Comparison of ENCODE assay signal across 7 cellular contexts in genomic region chr11:62542111-62542745, GRCh38. TPM values are rescaled to one million over a fixed set of nuclear protein-coding genes. Genes with fewer than 3 reads are reported as not detected.
DNase-seq lines count a peak whose midpoint lies in the region; ATAC-seq, FAIRE-seq and TF ChIP-seq lines count a peak whose summit lies in the region.

No MANE protein-coding gene starts in this region.

- TF ChIP-seq POLR2A in esophagus squamous epithelium (IDR thresholded peaks at IDR 0.05): peak in 1 of 4 donors; percentile 21

- H3K27ac ChIP-seq in Panc1 (ENCODE audit: low read length): peak overlapping the region; percentile 96
- H3K27ac ChIP-seq in esophagus squamous epithelium: peak overlapping the region; percentile 99 to 100 (median 100)
- H3K27ac ChIP-seq in small intestine (ENCODE audit: low read depth in 1 of 2, low read length in 1 of 2): peak overlapping the region; percentile 84 to 95

- H3K27me3 ChIP-seq in HAP-1 (ENCODE audit: low read depth) (no peaks in the 10 kb centered on the region), Panc1 (ENCODE audit: control insufficient read depth, insufficient read depth, low read length) (no peaks in the 10 kb centered on the region), esophagus squamous epithelium (no peaks in the 10 kb centered on the region), small intestine (ENCODE audit: control insufficient read depth in 2 of 2, insufficient read depth in 2 of 2, low read length in 2 of 2) (no peaks in the 10 kb centered on the region)

- in situ Hi-C loops in HAP-1 (cut with MboI; ENCODE audit: low sequenced_read_pairs): loop anchor here (10.0 kb wide), 1 partner anchor 117 kb away; no protein-coding TSS in a partner anchor
- in situ Hi-C loops in Panc1 (cut with HindIII; ENCODE audit: low pct_unique_long_range_greater_than_20kb, low sequenced_read_pairs): no loop called here

- intact Hi-C loops in Panc1 (cut with micrococcal nuclease; ENCODE audit: unreplicated experiment) (loop anchor here (5.0 to 10.0 kb wide), 3 partner anchors 35 to 147 kb away; no protein-coding TSS in a partner anchor), esophagus squamous epithelium (cut with DNase I) (loop anchor here (2.0 kb wide), 1 partner anchor 115 kb away; no protein-coding TSS in a partner anchor)

- DNase-seq in HAP-1 (ENCODE audit: low spot score in 2 of 2) (no peak), Panc1 (ENCODE audit: low read depth, low spot score) (no peak), esophagus squamous epithelium (lab: John Stamatoyannopoulos, UW) (no peak), small intestine (peak; percentile 75), SW480 (ENCODE audit: low spot score) (no peak)

- no peak for FAIRE-seq in small intestine (lab: Jason Lieb, UNC)

- 0 out of 2 replicates have a peak, but pooled peaks cover 3% of the 10 kb centered on the region for H3K36me3 ChIP-seq in HAP-1 (replicated peaks)
- H3K36me3 ChIP-seq in Panc1 (ENCODE audit: control insufficient read depth, insufficient read depth, low read length): peaks cover 6% of the 10 kb centered on the region; the same call in 1 of the 2 replicates
- peaks cover 0 to 14% (median 0%) of the 10 kb centered on the region in 3 donors for H3K36me3 ChIP-seq in esophagus squamous epithelium
- H3K36me3 ChIP-seq in small intestine (ENCODE audit: control insufficient read depth in 2 of 2, insufficient read depth in 2 of 2, low read length in 2 of 2): no peaks in the 10 kb centered on the region

- ATAC-seq in Panc1: no peak
- no peak for ATAC-seq in HG03520 (IDR thresholded peaks at IDR 0.05; ENCODE audit: unreplicated experiment)
- no peak for ATAC-seq in GM21423 (IDR thresholded peaks at IDR 0.05; ENCODE audit: unreplicated experiment)

- POLR2A ChIA-PET in Panc1 (lab: Charles Lee): no interaction called here

- TF ChIP-seq CTCF in Panc1 (IDR thresholded peaks at IDR 0.05): no peak
- TF ChIP-seq CTCF in esophagus squamous epithelium (IDR thresholded peaks at IDR 0.05): no peak

- CTCF ChIA-PET in Panc1 (lab: Charles Lee): interaction anchor here (0.8 to 2.9 kb wide), 11 partner anchors 10 to 146 kb away, joined by 3 to 29 read pairs (median 8); no protein-coding TSS in a partner anchor

- H3K9me3 ChIP-seq in HAP-1 (no peaks in the 10 kb centered on the region), Panc1 (ENCODE audit: control insufficient read depth, insufficient read depth, low read depth, low read length) (no peaks in the 10 kb centered on the region), esophagus squamous epithelium (no peaks in the 10 kb centered on the region), small intestine (ENCODE audit: control insufficient read depth, low read depth) (no peaks in the 10 kb centered on the region)

- H3K4me1 ChIP-seq in HAP-1: peaks cover 26% of the 10 kb centered on the region
- peaks cover 46% of the 10 kb centered on the region for H3K4me1 ChIP-seq in Panc1 (ENCODE audit: control insufficient read depth, insufficient read depth, low read length)
- peaks cover 53 to 82% (median 64%) of the 10 kb centered on the region in 3 donors for H3K4me1 ChIP-seq in esophagus squamous epithelium
- peaks cover 19 to 30% of the 10 kb centered on the region in 2 donors for H3K4me1 ChIP-seq in small intestine (ENCODE audit: control insufficient read depth in 2 of 2, insufficient read depth in 1 of 2, low read depth in 1 of 2, low read length in 1 of 2)

- 11 to 26% methylated on average over 4 of the region's 6 CpGs for WGBS in esophagus squamous epithelium, 2 donors
- WGBS in small intestine, 3 donors: 12 to 30% (median 21%) methylated on average over 6 of the region's 6 CpGs

- BruUV-seq in Panc1 (replicated peaks; lab: Mats Ljungman, UMichigan): no TSS peak

- H3K4me3 ChIP-seq in HAP-1 (peak overlapping the region; percentile 87), Panc1 (ENCODE audit: low read depth in 2 of 2, low read length in 2 of 2) (peak overlapping the region; percentile 80 to 98), esophagus squamous epithelium (peak overlapping the region; percentile 88 to 100 (median 98)), small intestine (ENCODE audit: low read depth in 1 of 2, low read length in 2 of 2) (peak overlapping the region in 1 of 2 donors; percentile 91)

RNA-seq across cellular contexts. Expression of gene AHNAK, which starts 4.4 kb away (rescaled TPM):
- total RNA-seq in Panc1 (2021; ENCODE audit: unreplicated experiment): 844 TPM
- 355 TPM for polyA plus RNA-seq in Panc1 (2012; ENCODE audit: insufficient read length)
- 1,000 to 10,000 TPM in 2 of 4 donors, 100 to 1,000 TPM in 2; 695 to 1,250 (median 954) TPM for total RNA-seq in esophagus squamous epithelium
- 100 to 1,000 TPM in 1 of 3 donors, 10 to 100 TPM in 2; 72.1 to 110 (median 74.0) TPM for polyA plus RNA-seq in small intestine

RNA-seq across cellular contexts. Expression of gene EEF1G, which starts 31.5 kb away (rescaled TPM):
- total RNA-seq in Panc1 (2021; ENCODE audit: unreplicated experiment): 1,119 TPM
- 1,553 TPM for polyA plus RNA-seq in Panc1 (2012; ENCODE audit: insufficient read length)
- total RNA-seq in esophagus squamous epithelium: 1,000 to 10,000 TPM; 1,144 to 2,095 (median 1,685) TPM
- polyA plus RNA-seq in small intestine: 1,000 to 10,000 TPM; 1,124 to 2,500 (median 1,741) TPM

RNA-seq across cellular contexts. Expression of gene TUT1, which starts 49.1 kb away (rescaled TPM):
- total RNA-seq in Panc1 (2021; ENCODE audit: unreplicated experiment): 19.9 TPM
- 21.9 TPM for polyA plus RNA-seq in Panc1 (2012; ENCODE audit: insufficient read length)
- total RNA-seq in esophagus squamous epithelium: 10 to 100 TPM in 1 of 4 donors, 1 to 10 TPM in 3; 5.0 to 12.7 (median 8.0) TPM
- 10 to 100 TPM in 2 of 3 donors, 1 to 10 TPM in 1; 7.8 to 20.1 (median 13.7) TPM for polyA plus RNA-seq in small intestine

RNA-seq across cellular contexts. Expression of gene MTA2, which starts 59.4 kb away (rescaled TPM):
- total RNA-seq in Panc1 (2021; ENCODE audit: unreplicated experiment) (163 TPM), esophagus squamous epithelium (100 to 1,000 TPM; 103 to 132 (median 111) TPM)
- polyA plus RNA-seq in Panc1 (2012; ENCODE audit: insufficient read length): 129 TPM
- 10 to 100 TPM; 40.5 to 64.7 (median 40.9) TPM for polyA plus RNA-seq in small intestine
